In genomic region chr3:152260026-152260425, GRCh38 we compare ENCODE assay signal across 13 cellular contexts. TPM values are rescaled to one million over a fixed set of nuclear protein-coding genes. Genes with fewer than 3 reads are reported as not detected.
A peak's percentile ranks its signal among the peaks of the same experiment; 100 is the strongest.
DNase-seq lines count a peak whose midpoint lies in the region; ATAC-seq and TF ChIP-seq lines count a peak whose summit lies in the region.
"Had no signal": no experiment of that assay in that cellular context is flagged by ENCODE, and none has a peak within 500 bp of the region (broad histone marks: within the 10 kb centered on the region; RNA-seq: fewer than 3 reads in every experiment).

No MANE protein-coding gene starts in this region.

- H3F3A ChIP-seq in PC-3 (ENCODE audit: low read length, unreplicated experiment), result no peaks in the 10 kb centered on the region

- H4K20me1 ChIP-seq in PC-3 (ENCODE audit: low read length), result no peaks in the 10 kb centered on the region

- DNase-seq in activated CD4-positive, alpha-beta memory T cell treated with anti-CD3 and anti-CD28 coated beads for 36 hours, result no peak
- no peak for DNase-seq in activated CD4-positive, alpha-beta memory T cell treated with anti-CD3 and anti-CD28 coated beads, Interleukin-2, amount 10 ng/mL, durations not matched to agents 7 days and 5 days
- DNase-seq in PC-3 (peak; percentile 78), gastrocnemius medialis (no peak), ACHN (no peak), left lobe of liver (ENCODE audit: low spot score) (no peak), GM03348 (ENCODE audit: low spot score) (no peak)
- DNase-seq in effector memory CD4-positive, alpha-beta T cell, result no peak
- DNase-seq: DMS 273 treated with DMSO at 0.1 percent for 48 hours, NCI-H2029 treated with DMSO at 0.1 percent for 48 hours, SHP77 had no signal

- BruUV-seq in PC-3 (replicated peaks; lab: Mats Ljungman, UMichigan), result no TSS peak

- peak overlapping the region; percentile 72 for H3K27ac Mint-ChIP-seq in activated CD4-positive, alpha-beta memory T cell treated with anti-CD3 and anti-CD28 coated beads for 36 hours
- H3K27ac Mint-ChIP-seq in activated CD4-positive, alpha-beta memory T cell treated with anti-CD3 and anti-CD28 coated beads, Interleukin-2, amount 10 ng/mL, durations not matched to agents 7 days and 5 days, result no peak overlapping the region

- H3K9me3 ChIP-seq in PC-3 (ENCODE audit: low read length) (no peaks in the 10 kb centered on the region), gastrocnemius medialis (no peaks in the 10 kb centered on the region)
- H3K9me3 ChIP-seq in effector memory CD4-positive, alpha-beta T cell (ENCODE audit: control insufficient read depth, low read length), result no peaks in the 10 kb centered on the region
- H3K9me3 ChIP-seq: HAP-1, suprapubic skin had no signal

- peak overlapping the region; percentile 40 for H3K4me2 ChIP-seq in PC-3 (ENCODE audit: low read length)

- H3K4me3 Mint-ChIP-seq in activated CD4-positive, alpha-beta memory T cell treated with anti-CD3 and anti-CD28 coated beads for 36 hours, result peak overlapping the region; percentile 37
- H3K4me3 Mint-ChIP-seq in activated CD4-positive, alpha-beta memory T cell treated with anti-CD3 and anti-CD28 coated beads, Interleukin-2, amount 10 ng/mL, durations not matched to agents 7 days and 5 days, result no peak overlapping the region

- H3K36me3 ChIP-seq in PC-3 (ENCODE audit: low read depth, low read length) (no peaks in the 10 kb centered on the region), gastrocnemius medialis (no peaks in the 10 kb centered on the region)
- H3K36me3 ChIP-seq in effector memory CD4-positive, alpha-beta T cell (ENCODE audit: control insufficient read depth, insufficient read depth, low read length), result peaks cover 3% of the 10 kb centered on the region
- H3K36me3 ChIP-seq: HAP-1, suprapubic skin had no signal

- H3K4me1 ChIP-seq in PC-3 (ENCODE audit: insufficient read depth, low read length) (peaks cover 32% of the 10 kb centered on the region), gastrocnemius medialis (peaks cover 12 to 32% of the 10 kb centered on the region in 2 donors)
- H3K4me1 ChIP-seq in effector memory CD4-positive, alpha-beta T cell (ENCODE audit: control insufficient read depth, insufficient read depth, low read length, poor library complexity, severe bottlenecking), result peaks cover 47% of the 10 kb centered on the region

- no peaks in the 10 kb centered on the region for H3K79me2 ChIP-seq in PC-3 (ENCODE audit: low read length)

- H3K27me3 ChIP-seq in PC-3 (ENCODE audit: low read length) (no peaks in the 10 kb centered on the region), gastrocnemius medialis (no peaks in the 10 kb centered on the region)
- H3K27me3 ChIP-seq in effector memory CD4-positive, alpha-beta T cell (replicated peaks; ENCODE audit: control insufficient read depth, insufficient read depth, low read length, poor library complexity, severe bottlenecking), result no peaks in the 10 kb centered on the region
- H3K27me3 ChIP-seq: suprapubic skin had no signal

- no peaks in the 10 kb centered on the region for H3K9me2 ChIP-seq in PC-3 (replicated peaks; ENCODE audit: low read length)

- TF ChIP-seq CTCF in PC-3 (conservative IDR thresholded peaks at IDR 0.05; ENCODE audit: low read depth, low read length) (no peak), gastrocnemius medialis (IDR thresholded peaks at IDR 0.05 in 4 of 5, conservative IDR thresholded peaks at IDR 0.05 in 1 of 5) (no peak)

- no peak for TF ChIP-seq POLR2A in gastrocnemius medialis (IDR thresholded peaks at IDR 0.05)

- H3K36me3 Mint-ChIP-seq in activated CD4-positive, alpha-beta memory T cell treated with anti-CD3 and anti-CD28 coated beads for 36 hours, result no peaks in the 10 kb centered on the region
- peaks cover 41% of the 10 kb centered on the region for H3K36me3 Mint-ChIP-seq in activated CD4-positive, alpha-beta memory T cell treated with anti-CD3 and anti-CD28 coated beads, Interleukin-2, amount 10 ng/mL, durations not matched to agents 7 days and 5 days (ENCODE audit: low read depth)

- ATAC-seq in PC-3, result 0 out of 2 replicates have a peak, but pooled peaks have one; percentile 8
- no peak for ATAC-seq in gastrocnemius medialis
- ATAC-seq in left lobe of liver, result no peak

- H3K4me3 ChIP-seq in PC-3 (ENCODE audit: low read length) (no peak overlapping the region), gastrocnemius medialis (no peak overlapping the region)
- H3K4me3 ChIP-seq in effector memory CD4-positive, alpha-beta T cell (ENCODE audit: insufficient read depth, low read depth, low read length, poor library complexity, severe bottlenecking), result no peak overlapping the region
- H3K4me3 ChIP-seq: HAP-1, suprapubic skin had no signal

- H3K9ac ChIP-seq in PC-3 (ENCODE audit: low read length), result no peak overlapping the region

- H3K27ac ChIP-seq in PC-3 (ENCODE audit: low read length) (peak overlapping the region; percentile 7; the same call in 1 of the 2 replicates), gastrocnemius medialis (peak overlapping the region in 3 of 4 donors; percentile 76 to 81 (median 80))
- H3K27ac ChIP-seq in effector memory CD4-positive, alpha-beta T cell (ENCODE audit: insufficient read depth, low read length, poor library complexity, severe bottlenecking), result peak overlapping the region; percentile 86
- H3K27ac ChIP-seq: suprapubic skin had no signal

- CTCF ChIA-PET in activated CD4-positive, alpha-beta memory T cell treated with anti-CD3 and anti-CD28 coated beads for 36 hours (lab: Charles Lee), result interaction anchor here (1.3 kb wide), 1 partner anchor 212 kb away, joined by 3 read pairs; no protein-coding TSS in a partner anchor
- CTCF ChIA-PET in activated CD4-positive, alpha-beta memory T cell treated with anti-CD3 and anti-CD28 coated beads, Interleukin-2, amount 10 ng/mL, durations not matched to agents 7 days and 5 days (lab: Charles Lee), result interaction anchor here (3.9 kb wide), 1 partner anchor 17 kb away, joined by 13 read pairs; no protein-coding TSS in a partner anchor
- CTCF ChIA-PET in PC-3 (lab: Charles Lee), result no interaction called here

- in situ Hi-C loops in gastrocnemius medialis (cut with MboI; ENCODE audit: low sequenced_read_pairs in 4 of 4) (loop anchor here in 2 of 4 donors (10.0 to 25.0 kb wide), 2 partner anchors 177 to 185 kb away; no protein-coding TSS in a partner anchor), ACHN (cut with HindIII; ENCODE audit: low pct_ligation_motif_present, low pct_unique_long_range_greater_than_20kb, low sequenced_read_pairs) (no loop called here)

- POLR2A ChIA-PET in activated CD4-positive, alpha-beta memory T cell treated with anti-CD3 and anti-CD28 coated beads for 36 hours (lab: Charles Lee), result interaction anchor here (1.3 to 9.8 kb wide), 3 partner anchors 11 to 57 kb away, joined by 4 to 130 read pairs (median 5); partner anchors contain the start of gene MBNL1
- POLR2A ChIA-PET in activated CD4-positive, alpha-beta memory T cell treated with anti-CD3 and anti-CD28 coated beads, Interleukin-2, amount 10 ng/mL, durations not matched to agents 7 days and 5 days (lab: Charles Lee), result interaction anchor here (1.6 to 11.9 kb wide), 4 partner anchors 11 to 56 kb away, joined by 3 to 229 read pairs (median 91); partner anchors contain the start of gene MBNL1
- POLR2A ChIA-PET in PC-3 (lab: Charles Lee; ENCODE audit: unreplicated experiment), result no interaction called here

- intact Hi-C loops in activated CD4-positive, alpha-beta memory T cell treated with anti-CD3 and anti-CD28 coated beads for 36 hours (cut with micrococcal nuclease), result loop anchor here (1.0 to 10.0 kb wide), 2 partner anchors 188 to 905 kb away; partner anchors contain the start of gene RAP2B
- intact Hi-C loops in PC-3 (cut with micrococcal nuclease) (no loop called here), gastrocnemius medialis (cut with DNase I; ENCODE audit: low total_unique reads) (loop anchor here (10.0 kb wide), 1 partner anchor 185 kb away; no protein-coding TSS in a partner anchor)

- no peaks in the 10 kb centered on the region for H3K9me3 Mint-ChIP-seq in activated CD4-positive, alpha-beta memory T cell treated with anti-CD3 and anti-CD28 coated beads for 36 hours
- H3K9me3 Mint-ChIP-seq in activated CD4-positive, alpha-beta memory T cell treated with anti-CD3 and anti-CD28 coated beads, Interleukin-2, amount 10 ng/mL, durations not matched to agents 7 days and 5 days, result no peaks in the 10 kb centered on the region

- H2AFZ ChIP-seq in PC-3 (ENCODE audit: low read length), result no peak overlapping the region; the same call in 1 of the 2 replicates

- no peaks in the 10 kb centered on the region for H3K27me3 Mint-ChIP-seq in activated CD4-positive, alpha-beta memory T cell treated with anti-CD3 and anti-CD28 coated beads for 36 hours
- H3K27me3 Mint-ChIP-seq in activated CD4-positive, alpha-beta memory T cell treated with anti-CD3 and anti-CD28 coated beads, Interleukin-2, amount 10 ng/mL, durations not matched to agents 7 days and 5 days, result no peaks in the 10 kb centered on the region

- H3K4me1 Mint-ChIP-seq in activated CD4-positive, alpha-beta memory T cell treated with anti-CD3 and anti-CD28 coated beads for 36 hours (ENCODE audit: low read depth), result peaks cover 82% of the 10 kb centered on the region
- peaks cover 75% of the 10 kb centered on the region for H3K4me1 Mint-ChIP-seq in activated CD4-positive, alpha-beta memory T cell treated with anti-CD3 and anti-CD28 coated beads, Interleukin-2, amount 10 ng/mL, durations not matched to agents 7 days and 5 days

RNA-seq across cellular contexts. Expression of gene MBNL1, which starts 8.7 kb away (rescaled TPM):
- total RNA-seq in activated CD4-positive, alpha-beta memory T cell treated with anti-CD3 and anti-CD28 coated beads for 36 hours, result 100 to 1,000 TPM; 290 to 302 TPM
- 100 to 1,000 TPM; 289 to 305 TPM for total RNA-seq in activated CD4-positive, alpha-beta memory T cell treated with anti-CD3 and anti-CD28 coated beads, Interleukin-2, amount 10 ng/mL, durations not matched to agents 7 days and 5 days
- total RNA-seq in PC-3 (2014; rRNA removed) (150 and 161 TPM in 2 replicates), gastrocnemius medialis (100 to 1,000 TPM; 519 to 597 (median 557) TPM), left lobe of liver (48.4 TPM)

Comparison
In these comparisons a context has a peak if more than half of its experiments do, and no peak if none do; other contexts are left out.
1. H3K27ac ChIP-seq: peak in every context shown above with its lines; median percentile 86 in effector memory CD4-positive, alpha-beta T cell; 80 in gastrocnemius medialis; 7 in PC-3.